In the genomic region with DNA sequence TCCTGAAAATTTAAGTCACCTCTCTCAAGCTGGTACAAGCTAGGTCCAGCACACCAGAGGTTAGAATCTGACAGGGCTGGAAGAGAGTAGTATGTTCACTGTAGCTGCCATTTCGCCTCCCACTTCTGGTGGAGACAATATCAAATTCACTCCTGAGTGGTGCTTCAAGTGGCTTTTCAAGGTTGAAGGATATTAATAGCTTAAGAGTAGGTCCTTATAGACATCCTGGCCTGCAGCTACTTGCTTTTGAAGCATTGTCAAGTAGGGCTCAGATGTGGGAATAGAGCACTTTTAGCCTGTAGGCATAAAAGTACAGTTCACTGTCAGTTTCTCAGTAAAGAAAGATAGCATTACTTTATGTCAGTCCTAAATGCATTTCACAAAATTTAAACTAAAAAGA, we compare ENCODE assay signal across 26 cellular contexts.
"Had no signal": no experiment of that assay in that cellular context is flagged by ENCODE, and none has a peak within 500 bp of the region (broad histone marks: within the 10 kb centered on the region; RNA-seq: fewer than 3 reads in every experiment).

No MANE protein-coding gene starts in this region.

- H3K4me3 ChIP-seq: breast epithelium, esophagus muscularis mucosa, hepatocyte, left ventricle myocardium inferior, tibial nerve, uterus had no signal

- H3K36me3 Mint-ChIP-seq: activated CD4-positive, alpha-beta memory T cell treated with anti-CD3 and anti-CD28 coated beads for 36 hours; activated naive CD8-positive, alpha-beta T cell treated with anti-CD3 and anti-CD28 coated beads, Interleukin-2, amount 10 ng/mL, durations not matched to agents 7 days and 5 days; mesothelial cell of epicardium; natural killer cell; stimulated activated effector memory CD8-positive, alpha-beta T cell treated with anti-CD3 and anti-CD28 coated beads, Interleukin-12 subunit alpha, Interleukin-12 subunit beta, amount 100 ng/mL, for 72 hours had no signal

- H3K27ac ChIP-seq: breast epithelium, esophagus muscularis mucosa, hepatocyte, left ventricle myocardium inferior, tibial nerve, uterus had no signal

- DNase-seq: activated CD4-positive, alpha-beta memory T cell treated with anti-CD3 and anti-CD28 coated beads for 36 hours; activated CD4-positive, alpha-beta T cell treated with anti-CD3 and anti-CD28 coated beads for 4 hours; activated CD4-positive, CD25-positive, alpha-beta regulatory T cell; activated effector memory CD4-positive, alpha-beta T cell treated with Interleukin-2 at 50 U/mL for 16 hours; activated naive CD4-positive, alpha-beta T cell treated with anti-CD3 and anti-CD28 coated beads for 36 hours; activated naive CD8-positive, alpha-beta T cell treated with anti-CD3 and anti-CD28 coated beads, Interleukin-2, amount 10 ng/mL, durations not matched to agents 7 days and 5 days; activated T-cell treated with anti-CD3 and anti-CD28 coated beads, Interleukin-2, amount 50 U/mL, for 48 hours; amniotic stem cell; effector memory CD8-positive, alpha-beta T cell; glutamatergic neuron; kidney glomerular epithelial cell; left ventricle myocardium inferior; mammary epithelial cell; natural killer cell; small intestine; stimulated activated CD4-positive, alpha-beta T cell treated with anti-CD3 and anti-CD28 coated beads, Interleukin-2, amount 100 ng/mL, for 24 hours; stimulated activated naive CD8-positive, alpha-beta T cell treated with anti-CD3 and anti-CD28 coated beads, Interleukin-15, amount 100 ng/mL, for 72 hours; uterus had no signal

- H3K4me1 Mint-ChIP-seq: activated naive CD8-positive, alpha-beta T cell treated with anti-CD3 and anti-CD28 coated beads, Interleukin-2, amount 10 ng/mL, durations not matched to agents 7 days and 5 days; central memory CD8-positive, alpha-beta T cell; mesothelial cell of epicardium; natural killer cell; stimulated activated effector memory CD8-positive, alpha-beta T cell treated with anti-CD3 and anti-CD28 coated beads, Interleukin-12 subunit alpha, Interleukin-12 subunit beta, amount 100 ng/mL, for 72 hours; stimulated activated naive CD8-positive, alpha-beta T cell treated with anti-CD3 and anti-CD28 coated beads, Interleukin-15, amount 100 ng/mL, for 72 hours had no signal

- H3K9me3 ChIP-seq: breast epithelium, esophagus muscularis mucosa, left ventricle myocardium inferior, tibial nerve, uterus had no signal

- H3K36me3 ChIP-seq: breast epithelium, esophagus muscularis mucosa, left ventricle myocardium inferior, tibial nerve, uterus had no signal

- ATAC-seq: effector memory CD8-positive, alpha-beta T cell; natural killer cell; sciatic nerve; stimulated activated effector memory CD8-positive, alpha-beta T cell treated with anti-CD3 and anti-CD28 coated beads, Interleukin-12 subunit alpha, Interleukin-12 subunit beta, amount 100 ng/mL, for 72 hours; stimulated activated naive CD8-positive, alpha-beta T cell treated with anti-CD3 and anti-CD28 coated beads, Interleukin-15, amount 100 ng/mL, for 72 hours had no signal

- H3K27me3 Mint-ChIP-seq: activated CD4-positive, alpha-beta memory T cell treated with anti-CD3 and anti-CD28 coated beads for 36 hours; activated naive CD8-positive, alpha-beta T cell treated with anti-CD3 and anti-CD28 coated beads, Interleukin-2, amount 10 ng/mL, durations not matched to agents 7 days and 5 days had no signal

- H3K4me3 Mint-ChIP-seq: activated CD4-positive, alpha-beta memory T cell treated with anti-CD3 and anti-CD28 coated beads for 36 hours; activated naive CD4-positive, alpha-beta T cell treated with anti-CD3 and anti-CD28 coated beads for 36 hours; activated naive CD8-positive, alpha-beta T cell treated with anti-CD3 and anti-CD28 coated beads, Interleukin-2, amount 10 ng/mL, durations not matched to agents 7 days and 5 days; central memory CD8-positive, alpha-beta T cell; effector memory CD8-positive, alpha-beta T cell; mesothelial cell of epicardium; natural killer cell; stimulated activated effector memory CD8-positive, alpha-beta T cell treated with anti-CD3 and anti-CD28 coated beads, Interleukin-12 subunit alpha, Interleukin-12 subunit beta, amount 100 ng/mL, for 72 hours; stimulated activated naive CD8-positive, alpha-beta T cell treated with anti-CD3 and anti-CD28 coated beads, Interleukin-15, amount 100 ng/mL, for 72 hours had no signal

- H3K27ac Mint-ChIP-seq: activated CD4-positive, alpha-beta memory T cell treated with anti-CD3 and anti-CD28 coated beads for 36 hours; activated naive CD4-positive, alpha-beta T cell treated with anti-CD3 and anti-CD28 coated beads for 36 hours; activated naive CD8-positive, alpha-beta T cell treated with anti-CD3 and anti-CD28 coated beads, Interleukin-2, amount 10 ng/mL, durations not matched to agents 7 days and 5 days; effector memory CD8-positive, alpha-beta T cell; mesothelial cell of epicardium; natural killer cell; stimulated activated effector memory CD8-positive, alpha-beta T cell treated with anti-CD3 and anti-CD28 coated beads, Interleukin-12 subunit alpha, Interleukin-12 subunit beta, amount 100 ng/mL, for 72 hours had no signal

- H3K27me3 ChIP-seq: breast epithelium, esophagus muscularis mucosa, hepatocyte, tibial nerve, uterus had no signal

- H3K4me1 ChIP-seq: breast epithelium, esophagus muscularis mucosa, left ventricle myocardium inferior, tibial nerve, uterus had no signal

- H3K9me3 Mint-ChIP-seq: activated CD4-positive, alpha-beta memory T cell treated with anti-CD3 and anti-CD28 coated beads for 36 hours; activated naive CD4-positive, alpha-beta T cell treated with anti-CD3 and anti-CD28 coated beads for 36 hours; activated naive CD8-positive, alpha-beta T cell treated with anti-CD3 and anti-CD28 coated beads, Interleukin-2, amount 10 ng/mL, durations not matched to agents 7 days and 5 days; central memory CD8-positive, alpha-beta T cell; effector memory CD8-positive, alpha-beta T cell; natural killer cell had no signal
